Comparison of ENCODE assay signal across 8 cellular contexts in the genomic region with DNA sequence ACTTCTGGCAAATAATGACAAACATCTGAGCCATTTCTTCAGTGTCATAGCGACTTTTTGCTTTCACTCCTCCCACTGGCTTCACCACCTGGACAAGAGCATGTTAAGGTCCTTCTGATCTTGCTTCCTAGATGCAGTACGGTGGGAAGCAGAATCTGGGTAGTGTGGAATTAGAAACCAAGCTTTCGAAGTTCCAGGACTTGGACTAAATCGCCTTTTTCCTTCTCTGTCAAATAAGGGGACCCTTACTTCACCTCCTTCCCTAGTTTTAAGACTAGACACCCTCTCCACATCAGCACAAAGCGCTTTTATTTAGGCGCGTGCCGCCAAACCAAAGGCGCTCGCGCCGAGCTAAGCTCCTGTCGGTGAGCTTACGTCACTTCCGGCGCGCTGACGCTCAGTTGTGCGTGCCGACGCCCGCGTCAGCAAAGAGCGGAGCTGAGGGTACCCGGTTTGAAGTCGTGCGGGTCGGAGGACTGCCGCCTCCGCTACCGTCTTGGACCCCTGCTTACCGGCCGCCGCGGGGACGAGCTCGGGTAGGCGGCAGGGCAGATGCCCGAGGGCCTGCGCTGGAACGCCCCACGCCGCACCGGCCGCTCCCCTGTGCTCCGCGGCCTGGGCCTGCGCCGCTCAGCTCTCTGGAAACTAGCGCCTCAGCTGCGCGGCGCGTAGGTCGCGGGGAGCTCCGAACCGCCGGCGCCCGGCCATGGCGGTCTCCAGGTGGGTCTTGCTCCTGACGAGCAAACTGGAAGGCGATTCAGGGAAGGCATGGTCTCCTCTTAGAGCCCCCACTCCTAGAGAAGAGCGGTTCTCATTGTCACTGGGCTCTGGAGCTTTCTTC. TPM values are rescaled to one million over a fixed set of nuclear protein-coding genes. Genes with fewer than 3 reads are reported as not detected.
DNase-seq lines count a peak whose midpoint lies in the region; ATAC-seq and TF ChIP-seq lines count a peak whose summit lies in the region.

A gene (plus strand): TSS at position 400 of the 841 bp plus-strand sequence. CDS start 307 bp downstream, at position 707.

- no peak for TF ChIP-seq CTCF in endodermal cell (conservative IDR thresholded peaks at IDR 0.05)

- H2AK5ac ChIP-seq in mesendoderm (ENCODE audit: low read length), result peak within 1 kb of the TSS; percentile 12

- H3K36me3 Mint-ChIP-seq in activated CD8-positive, alpha-beta memory T cell treated with anti-CD3 and anti-CD28 coated beads, Interleukin-2, amount 10 ng/mL, durations not matched to agents 7 days and 5 days, result peaks cover 18% of the 10 kb centered on the region
- H3K36me3 Mint-ChIP-seq in endodermal cell (ENCODE audit: low read depth), result peaks cover 16% of the 10 kb centered on the region

- DNase-seq in CMK (ENCODE audit: low read depth), result peak; percentile 70
- DNase-seq in HPDE6-E6E7 (ENCODE audit: extremely low spot score), result peak; percentile 75
- DNase-seq in NOMO-1 treated with DMSO at 0.1 percent for 48 hours (lab: John Stamatoyannopoulos, UW; ENCODE audit: unreplicated experiment), result peak; percentile 84
- peak; percentile 95 for DNase-seq in activated CD8-positive, alpha-beta memory T cell treated with anti-CD3 and anti-CD28 coated beads, Interleukin-2, amount 10 ng/mL, durations not matched to agents 7 days and 5 days
- DNase-seq in endodermal cell, result peak; percentile 95
- peak; percentile 97 for DNase-seq in mesendoderm
- peak; percentile 83 for DNase-seq in stimulated activated CD8-positive, alpha-beta memory T cell treated with anti-CD3 and anti-CD28 coated beads, Interleukin-15, amount 100 ng/mL, for 24 hours (ENCODE audit: low read depth)

- H3K4ac ChIP-seq in mesendoderm (ENCODE audit: low read depth, low read length), result peak within 1 kb of the TSS; percentile 91

- no peak within 1 kb of the TSS for H2BK120ac ChIP-seq in mesendoderm (ENCODE audit: low read depth, low read length)

- H3K27ac Mint-ChIP-seq in activated CD8-positive, alpha-beta memory T cell treated with anti-CD3 and anti-CD28 coated beads, Interleukin-2, amount 10 ng/mL, durations not matched to agents 7 days and 5 days, result peak within 1 kb of the TSS; percentile 97
- H3K27ac Mint-ChIP-seq in endodermal cell, result peak within 1 kb of the TSS; percentile 99

- H3K23ac ChIP-seq in mesendoderm (ENCODE audit: low read length), result no peak within 1 kb of the TSS

- H3K4me3 Mint-ChIP-seq in activated CD8-positive, alpha-beta memory T cell treated with anti-CD3 and anti-CD28 coated beads, Interleukin-2, amount 10 ng/mL, durations not matched to agents 7 days and 5 days, result peak within 1 kb of the TSS; percentile 97
- peak within 1 kb of the TSS; percentile 90 for H3K4me3 Mint-ChIP-seq in endodermal cell

- H3K18ac ChIP-seq in mesendoderm (ENCODE audit: low read length), result no peak within 1 kb of the TSS

- peak within 1 kb of the TSS; percentile 97 for H3K9ac ChIP-seq in endodermal cell (ENCODE audit: extremely low read depth, low read length, poor library complexity, severe bottlenecking)
- H3K9ac ChIP-seq in mesendoderm (ENCODE audit: low read length), result peak within 1 kb of the TSS; percentile 96

- H3K79me2 ChIP-seq in mesendoderm (ENCODE audit: control insufficient read depth, insufficient read depth, low read length), result peaks cover 31% of the 10 kb centered on the region

- no peak within 1 kb of the TSS for H4K8ac ChIP-seq in mesendoderm (ENCODE audit: low read depth, low read length)

- no peaks in the 10 kb centered on the region for H3K27me3 Mint-ChIP-seq in activated CD8-positive, alpha-beta memory T cell treated with anti-CD3 and anti-CD28 coated beads, Interleukin-2, amount 10 ng/mL, durations not matched to agents 7 days and 5 days
- peaks cover 7% of the 10 kb centered on the region for H3K27me3 Mint-ChIP-seq in endodermal cell (ENCODE audit: insufficient read depth)

- peak within 1 kb of the TSS; percentile 98 for H3K56ac ChIP-seq in mesendoderm (ENCODE audit: low read length)

- H3K27ac ChIP-seq in endodermal cell (ENCODE audit: low read depth, low read length) (peak within 1 kb of the TSS; percentile 80), mesendoderm (ENCODE audit: low read depth, low read length) (peak within 1 kb of the TSS; percentile 25)

- H3K9me3 Mint-ChIP-seq in activated CD8-positive, alpha-beta memory T cell treated with anti-CD3 and anti-CD28 coated beads, Interleukin-2, amount 10 ng/mL, durations not matched to agents 7 days and 5 days (ENCODE audit: low read depth), result peaks cover 1% of the 10 kb centered on the region
- peaks cover 4% of the 10 kb centered on the region for H3K9me3 Mint-ChIP-seq in endodermal cell

- peak within 1 kb of the TSS; percentile 54 for H4K5ac ChIP-seq in mesendoderm (ENCODE audit: low read length)

- no peak within 1 kb of the TSS for H2BK15ac ChIP-seq in mesendoderm (replicated peaks; ENCODE audit: low read depth)

- H3K4me3 ChIP-seq in endodermal cell (ENCODE audit: low read length) (peak within 1 kb of the TSS; percentile 99), mesendoderm (ENCODE audit: low read length) (peak within 1 kb of the TSS; percentile 99)

- CTCF ChIA-PET in activated CD8-positive, alpha-beta memory T cell treated with anti-CD3 and anti-CD28 coated beads, Interleukin-2, amount 10 ng/mL, durations not matched to agents 7 days and 5 days (lab: Charles Lee), result interaction anchor here (0.6 to 2.4 kb wide), 13 partner anchors 9 to 515 kb away, joined by 3 to 15 read pairs (median 4); a partner anchor contains a TSS

- H3K9me3 ChIP-seq in endodermal cell (ENCODE audit: control insufficient read depth, low read length), result peaks cover 22% of the 10 kb centered on the region

- peak; percentile 98 for ATAC-seq in GM19463 (IDR thresholded peaks at IDR 0.05; ENCODE audit: unreplicated experiment)
- peak; percentile 97 for ATAC-seq in activated CD8-positive, alpha-beta memory T cell treated with anti-CD3 and anti-CD28 coated beads, Interleukin-2, amount 10 ng/mL, durations not matched to agents 7 days and 5 days

- H3K79me1 ChIP-seq in mesendoderm (ENCODE audit: low read length), result peaks cover 2% of the 10 kb centered on the region

- peak within 1 kb of the TSS; percentile 56 for H2BK5ac ChIP-seq in mesendoderm (ENCODE audit: low read length)

- WGBS in endodermal cell (ENCODE audit: insufficient coverage in 1 of 2, insufficient read length in 1 of 2), 2 experiments, result 0 to 1% methylated on average over 27 to 65 of the region's 65 CpGs
- no CpG with 5 or more reads among the region's 65 CpGs for WGBS in mesendoderm (ENCODE audit: extremely low coverage, insufficient coverage, low lambda C conversion rate)

- H3K36me3 ChIP-seq in endodermal cell (ENCODE audit: control insufficient read depth, insufficient read depth, low read length) (peaks cover 22% of the 10 kb centered on the region), mesendoderm (ENCODE audit: control insufficient read depth, insufficient read depth, low read length) (no peaks in the 10 kb centered on the region)

- H3K4me1 ChIP-seq in endodermal cell (ENCODE audit: control insufficient read depth, insufficient read depth, low read length) (no peaks in the 10 kb centered on the region), mesendoderm (ENCODE audit: control insufficient read depth, low read depth, low read length) (no peaks in the 10 kb centered on the region)

- H3K4me1 Mint-ChIP-seq in activated CD8-positive, alpha-beta memory T cell treated with anti-CD3 and anti-CD28 coated beads, Interleukin-2, amount 10 ng/mL, durations not matched to agents 7 days and 5 days, result peaks cover 48% of the 10 kb centered on the region
- peaks cover 14% of the 10 kb centered on the region for H3K4me1 Mint-ChIP-seq in endodermal cell

- peak within 1 kb of the TSS; percentile 78 for H3K4me2 ChIP-seq in mesendoderm (ENCODE audit: low read length)

- no peaks in the 10 kb centered on the region for H3K27me3 ChIP-seq in endodermal cell (ENCODE audit: control insufficient read depth, insufficient read depth, low read length, poor library complexity, severe bottlenecking)
- no peaks in the 10 kb centered on the region for H3K27me3 ChIP-seq in mesendoderm (ENCODE audit: insufficient read depth, low read length, poor library complexity)

RNA-seq across cellular contexts. Expression of the gene that starts here (rescaled TPM):
- total RNA-seq in activated CD8-positive, alpha-beta memory T cell treated with anti-CD3 and anti-CD28 coated beads, Interleukin-2, amount 10 ng/mL, durations not matched to agents 7 days and 5 days, result 10 to 100 TPM; 43.4 to 61.6 TPM
- total RNA-seq in endodermal cell, result 10 to 100 TPM; 46.2 to 54.3 TPM
- 50.1 TPM for polyA plus RNA-seq in endodermal cell (2013, experiment 1 of 2)
- polyA plus RNA-seq in endodermal cell (2013, experiment 2 of 2), result 47.2 TPM
- polyA plus RNA-seq in mesendoderm (2013, experiment 1 of 2), result 17.1 TPM
- 16.9 TPM for polyA plus RNA-seq in mesendoderm (2013, experiment 2 of 2)

Comparison
In these comparisons a context has a peak if more than half of its experiments do, and no peak if none do; other contexts are left out.
1. Peak in every context shown above with its lines: DNase-seq, ATAC-seq, H3K4me3 ChIP-seq and H3K27ac ChIP-seq.